Comparison of ENCODE assay signal across 16 cellular contexts in the genomic region with DNA sequence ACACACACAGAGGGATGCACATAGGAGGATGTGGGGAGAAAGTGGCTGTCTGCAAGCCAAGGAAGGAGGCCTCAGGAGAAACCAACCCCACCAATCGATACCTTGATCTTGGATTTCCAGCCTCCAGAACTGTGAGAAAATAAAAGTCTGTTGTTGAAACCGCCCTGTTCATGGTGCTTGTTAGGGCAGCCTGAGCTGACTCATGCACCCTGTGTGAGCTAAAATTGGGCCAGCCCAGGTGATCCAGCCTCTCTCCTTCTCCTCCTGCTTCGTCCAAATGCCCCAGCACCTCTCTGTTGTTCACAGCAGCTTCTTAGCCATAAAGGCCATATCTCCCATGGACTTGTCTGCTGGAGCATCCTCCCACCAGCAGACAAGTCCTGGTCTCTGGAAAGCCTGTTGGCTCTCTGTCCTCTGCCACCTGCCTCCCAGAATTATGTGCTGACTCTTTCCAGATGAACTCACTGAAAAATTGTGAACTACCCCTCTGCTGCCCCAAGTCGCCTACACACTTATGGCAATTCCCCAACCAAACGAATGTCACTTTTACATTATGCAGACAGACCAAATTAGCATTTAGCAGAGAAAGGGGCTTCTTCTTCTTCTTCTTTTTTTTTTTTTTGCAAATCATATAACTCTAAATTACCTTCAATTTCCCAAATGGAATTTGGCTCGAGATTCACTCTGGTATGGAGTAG. TPM values are rescaled to one million over a fixed set of nuclear protein-coding genes. Genes with fewer than 3 reads are reported as not detected.
DNase-seq lines count a peak whose midpoint lies in the region; ATAC-seq and TF ChIP-seq lines count a peak whose summit lies in the region.
"Had no signal": no experiment of that assay in that cellular context is flagged by ENCODE, and none has a peak within 500 bp of the region (broad histone marks: within the 10 kb centered on the region; RNA-seq: fewer than 3 reads in every experiment).

No MANE protein-coding gene starts in this region.

- TF ChIP-seq CTCF in natural killer cell (IDR thresholded peaks at IDR 0.05) (no peak), epithelial cell of esophagus (IDR thresholded peaks at IDR 0.05; ENCODE audit: insufficient read depth, low read depth, low read length, missing control alignments) (no peak), type B pancreatic cell (conservative IDR thresholded peaks at IDR 0.05) (no peak)

- H3K4me3 ChIP-seq in epithelial cell of esophagus (ENCODE audit: low read length) = no peak overlapping the region

- no peak for ATAC-seq in natural killer cell
- no peak for ATAC-seq in natural killer cell treated with Interleukin-12 subunit alpha and Interleukin-12 subunit beta and Interleukin-15 and Interleukin-18, amount 100 ng/mL, for 72 hours
- ATAC-seq in SK-N-SH treated with all-trans-retinoic acid at 6 μM for 48 hours = no peak

- H3K4me3 Mint-ChIP-seq in natural killer cell (peak overlapping the region; percentile 33), type B pancreatic cell (no peak overlapping the region)
- H3K4me3 Mint-ChIP-seq in natural killer cell treated with Interleukin-12 subunit alpha and Interleukin-12 subunit beta and Interleukin-15 and Interleukin-18, amount 100 ng/mL, for 72 hours = no peak overlapping the region
- H3K4me3 Mint-ChIP-seq: B cell; CD4-positive, alpha-beta T cell; HFFc6 had no signal

- intact Hi-C loops in natural killer cell (cut with micrococcal nuclease) = no loop called here

- H3K4me1 Mint-ChIP-seq in natural killer cell (peaks cover 49 to 58% of the 10 kb centered on the region in 2 donors), type B pancreatic cell (ENCODE audit: unreplicated experiment) (peaks cover 5% of the 10 kb centered on the region)
- H3K4me1 Mint-ChIP-seq in natural killer cell treated with Interleukin-12 subunit alpha and Interleukin-12 subunit beta and Interleukin-15 and Interleukin-18, amount 100 ng/mL, for 72 hours (ENCODE audit: low read depth in 2 of 2) = peaks cover 38 to 42% of the 10 kb centered on the region in 2 donors

- H3K9me3 Mint-ChIP-seq in natural killer cell (peaks cover 2 to 3% of the 10 kb centered on the region in 2 donors), type B pancreatic cell (peaks cover 6% of the 10 kb centered on the region)
- peaks cover 11% of the 10 kb centered on the region for H3K9me3 Mint-ChIP-seq in natural killer cell treated with Interleukin-12 subunit alpha and Interleukin-12 subunit beta and Interleukin-15 and Interleukin-18, amount 100 ng/mL, for 72 hours

- H3K27ac Mint-ChIP-seq in natural killer cell (peak overlapping the region; percentile 9 to 60), type B pancreatic cell (no peak overlapping the region)
- peak overlapping the region in 1 of 2 donors; percentile 45 for H3K27ac Mint-ChIP-seq in natural killer cell treated with Interleukin-12 subunit alpha and Interleukin-12 subunit beta and Interleukin-15 and Interleukin-18, amount 100 ng/mL, for 72 hours
- H3K27ac Mint-ChIP-seq: B cell; CD4-positive, alpha-beta T cell; HFFc6 had no signal

- DNase-seq in natural killer cell (no peak), epithelial cell of esophagus (ENCODE audit: low read depth) (peak; percentile 18), superior temporal gyrus (ENCODE audit: extremely low spot score) (no peak), iPS-NIHi7 (ENCODE audit: extremely low spot score) (no peak), type B pancreatic cell (ENCODE audit: extremely low spot score, unreplicated experiment) (no peak)
- DNase-seq in natural killer cell treated with Interleukin-12 subunit alpha and Interleukin-12 subunit beta and Interleukin-15 and Interleukin-18, amount 100 ng/mL, for 72 hours (ENCODE audit: low spot score) = no peak
- DNase-seq: C1 segment of cervical spinal cord; CD4-positive, alpha-beta T cell; DMS153; DMS79 treated with DMSO at 0.1 percent for 48 hours; EL; GDM1; HCEC 1CT; HFFc6 had no signal

- H3K27me3 Mint-ChIP-seq in natural killer cell (ENCODE audit: low read depth in 2 of 2) = no peaks in the 10 kb centered on the region
- no peaks in the 10 kb centered on the region for H3K27me3 Mint-ChIP-seq in natural killer cell treated with Interleukin-12 subunit alpha and Interleukin-12 subunit beta and Interleukin-15 and Interleukin-18, amount 100 ng/mL, for 72 hours
- H3K27me3 Mint-ChIP-seq in type B pancreatic cell = peaks cover 15% of the 10 kb centered on the region
- H3K27me3 Mint-ChIP-seq: CD4-positive, alpha-beta T cell had no signal

- H3K36me3 Mint-ChIP-seq in natural killer cell (peaks cover 21% of the 10 kb centered on the region), type B pancreatic cell (no peaks in the 10 kb centered on the region)
- peaks cover 17% of the 10 kb centered on the region for H3K36me3 Mint-ChIP-seq in natural killer cell treated with Interleukin-12 subunit alpha and Interleukin-12 subunit beta and Interleukin-15 and Interleukin-18, amount 100 ng/mL, for 72 hours

TF ChIP-seq in SK-N-SH treated with all-trans-retinoic acid at 6 μM for 48 hours, 23 proteins besides CTCF, POLR2A, EP300 and RAD21:
- TF ChIP-seq SNAI2 (CRISPR knock-in tag; IDR thresholded peaks at IDR 0.05) = 0 out of 2 replicates have a peak, but pooled peaks have one; percentile 63
- no peak for TF ChIP-seq OSR1 (CRISPR knock-in tag; IDR thresholded peaks at IDR 0.05)
- peak; percentile 46; the same call in 1 of the 2 replicates for TF ChIP-seq TCF4 (CRISPR knock-in tag; IDR thresholded peaks at IDR 0.05; ENCODE audit: borderline replicate concordance)
- peak; percentile 52 for TF ChIP-seq ISL1 (CRISPR knock-in tag; IDR thresholded peaks at IDR 0.05)
- no peak for TF ChIP-seq ESRRG (CRISPR knock-in tag; IDR thresholded peaks at IDR 0.05)
- TF ChIP-seq, protein P1, sequence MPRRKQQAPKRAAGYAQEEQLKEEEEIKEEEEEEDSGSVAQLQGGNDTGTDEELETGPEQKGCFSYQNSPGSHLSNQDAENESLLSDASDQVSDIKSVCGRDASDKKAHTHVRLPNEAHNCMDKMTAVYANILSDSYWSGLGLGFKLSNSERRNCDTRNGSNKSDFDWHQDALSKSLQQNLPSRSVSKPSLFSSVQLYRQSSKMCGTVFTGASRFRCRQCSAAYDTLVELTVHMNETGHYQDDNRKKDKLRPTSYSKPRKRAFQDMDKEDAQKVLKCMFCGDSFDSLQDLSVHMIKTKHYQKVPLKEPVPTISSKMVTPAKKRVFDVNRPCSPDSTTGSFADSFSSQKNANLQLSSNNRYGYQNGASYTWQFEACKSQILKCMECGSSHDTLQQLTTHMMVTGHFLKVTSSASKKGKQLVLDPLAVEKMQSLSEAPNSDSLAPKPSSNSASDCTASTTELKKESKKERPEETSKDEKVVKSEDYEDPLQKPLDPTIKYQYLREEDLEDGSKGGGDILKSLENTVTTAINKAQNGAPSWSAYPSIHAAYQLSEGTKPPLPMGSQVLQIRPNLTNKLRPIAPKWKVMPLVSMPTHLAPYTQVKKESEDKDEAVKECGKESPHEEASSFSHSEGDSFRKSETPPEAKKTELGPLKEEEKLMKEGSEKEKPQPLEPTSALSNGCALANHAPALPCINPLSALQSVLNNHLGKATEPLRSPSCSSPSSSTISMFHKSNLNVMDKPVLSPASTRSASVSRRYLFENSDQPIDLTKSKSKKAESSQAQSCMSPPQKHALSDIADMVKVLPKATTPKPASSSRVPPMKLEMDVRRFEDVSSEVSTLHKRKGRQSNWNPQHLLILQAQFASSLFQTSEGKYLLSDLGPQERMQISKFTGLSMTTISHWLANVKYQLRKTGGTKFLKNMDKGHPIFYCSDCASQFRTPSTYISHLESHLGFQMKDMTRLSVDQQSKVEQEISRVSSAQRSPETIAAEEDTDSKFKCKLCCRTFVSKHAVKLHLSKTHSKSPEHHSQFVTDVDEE (CRISPR knock-in tag; IDR thresholded peaks at IDR 0.05) = no peak

RNA-seq across cellular contexts. Expression of a gene that starts 30.2 kb away (rescaled TPM):
- total RNA-seq in natural killer cell (100 to 1,000 TPM; 196 to 233 (median 199) TPM), type B pancreatic cell (ENCODE audit: low replicate concordance) (11.6 and 43.1 TPM in 2 replicates)
- total RNA-seq in natural killer cell treated with Interleukin-12 subunit alpha and Interleukin-12 subunit beta and Interleukin-15 and Interleukin-18, amount 100 ng/mL, for 72 hours = 10 to 100 TPM; 79.3 to 80.8 TPM
- total RNA-seq: HFFc6 had no signal
